1 cellular context compared by ENCODE assay signal in the genomic region with DNA sequence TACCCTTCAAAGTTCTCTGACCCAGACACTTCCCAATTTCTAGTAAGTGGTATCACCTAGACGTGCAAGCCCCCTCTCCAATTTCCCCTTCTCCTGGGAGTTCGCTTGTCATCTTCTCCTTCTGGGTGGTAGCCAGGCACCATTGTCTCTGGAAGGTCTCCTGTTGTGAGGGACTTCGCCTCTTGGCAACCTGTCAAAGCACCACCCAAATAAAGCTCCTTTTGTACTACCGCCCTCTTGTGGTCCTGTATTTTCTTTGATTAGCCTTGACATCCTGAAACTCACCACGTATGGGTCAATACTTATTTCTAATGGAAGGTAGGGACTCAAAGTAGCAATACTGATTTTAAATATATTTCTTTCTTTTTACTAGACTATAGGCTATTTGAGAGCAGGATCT.
TF ChIP-seq lines count a peak whose summit lies in the region.

No MANE protein-coding gene starts in this region.

TF ChIP-seq in HCT116, 20 proteins besides CTCF, POLR2A, EP300 and RAD21 (continued from another document):
- TF ChIP-seq EZH2 (IDR thresholded peaks at IDR 0.05) (no peak), CEBPB (IDR thresholded peaks at IDR 0.05; ENCODE audit: low read depth) (no peak), SP1 (IDR thresholded peaks at IDR 0.05; ENCODE audit: low read depth) (no peak), POLR2AphosphoS5 (IDR thresholded peaks at IDR 0.05; ENCODE audit: low read depth, low read length) (no peak), ZNF274 (IDR thresholded peaks at IDR 0.05; ENCODE audit: low read depth, low read length) (no peak), JUND (IDR thresholded peaks at IDR 0.05) (no peak), FOSL1 (IDR thresholded peaks at IDR 0.05; ENCODE audit: low read depth) (no peak), ELF1 (IDR thresholded peaks at IDR 0.05; ENCODE audit: borderline replicate concordance, low read depth) (no peak)
- TF ChIP-seq, protein P1, sequence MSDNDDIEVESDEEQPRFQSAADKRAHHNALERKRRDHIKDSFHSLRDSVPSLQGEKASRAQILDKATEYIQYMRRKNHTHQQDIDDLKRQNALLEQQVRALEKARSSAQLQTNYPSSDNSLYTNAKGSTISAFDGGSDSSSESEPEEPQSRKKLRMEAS (IDR thresholded peaks at IDR 0.05) = no peak
- TF ChIP-seq, protein P2, sequence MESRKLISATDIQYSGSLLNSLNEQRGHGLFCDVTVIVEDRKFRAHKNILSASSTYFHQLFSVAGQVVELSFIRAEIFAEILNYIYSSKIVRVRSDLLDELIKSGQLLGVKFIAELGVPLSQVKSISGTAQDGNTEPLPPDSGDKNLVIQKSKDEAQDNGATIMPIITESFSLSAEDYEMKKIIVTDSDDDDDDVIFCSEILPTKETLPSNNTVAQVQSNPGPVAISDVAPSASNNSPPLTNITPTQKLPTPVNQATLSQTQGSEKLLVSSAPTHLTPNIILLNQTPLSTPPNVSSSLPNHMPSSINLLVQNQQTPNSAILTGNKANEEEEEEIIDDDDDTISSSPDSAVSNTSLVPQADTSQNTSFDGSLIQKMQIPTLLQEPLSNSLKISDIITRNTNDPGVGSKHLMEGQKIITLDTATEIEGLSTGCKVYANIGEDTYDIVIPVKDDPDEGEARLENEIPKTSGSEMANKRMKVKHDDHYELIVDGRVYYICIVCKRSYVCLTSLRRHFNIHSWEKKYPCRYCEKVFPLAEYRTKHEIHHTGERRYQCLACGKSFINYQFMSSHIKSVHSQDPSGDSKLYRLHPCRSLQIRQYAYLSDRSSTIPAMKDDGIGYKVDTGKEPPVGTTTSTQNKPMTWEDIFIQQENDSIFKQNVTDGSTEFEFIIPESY (IDR thresholded peaks at IDR 0.05; ENCODE audit: extremely low read depth, insufficient replicate concordance, low read length) = no peak
TF ChIP-seq in HCT116: peak in this region for 0.
